1 cellular context compared by ENCODE assay signal in the genomic region with DNA sequence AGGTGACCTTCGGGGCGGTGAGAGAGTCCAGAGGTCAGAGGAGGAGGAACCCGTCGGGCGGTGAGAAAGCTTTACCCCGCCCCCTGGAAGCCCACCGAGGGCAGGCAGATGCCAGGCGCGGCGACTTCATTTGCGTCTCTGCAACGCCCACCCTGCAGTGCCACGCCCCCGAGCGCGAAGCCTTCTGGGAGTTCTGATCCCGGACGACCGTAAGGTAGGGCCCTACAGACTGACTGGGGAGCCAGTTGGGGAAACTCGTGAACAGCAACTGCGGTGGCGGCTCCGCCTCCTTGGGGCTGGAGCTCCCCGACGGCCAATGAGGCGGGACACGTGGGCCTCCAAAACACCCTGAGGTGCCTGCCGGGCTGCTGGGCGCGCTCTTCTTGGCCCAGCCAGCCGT.
TF ChIP-seq lines count a peak whose summit lies in the region.

No MANE protein-coding gene starts in this region.

TF ChIP-seq in H1, 55 proteins besides CTCF, POLR2A, EP300 and RAD21:
- no peak for TF ChIP-seq YY1 (IDR thresholded peaks at IDR 0.05; ENCODE audit: low read depth, low read length)
- TF ChIP-seq GTF2F1 (IDR thresholded peaks at IDR 0.05; ENCODE audit: borderline replicate concordance, low read depth, low read length): no peak
- TF ChIP-seq MAFK (IDR thresholded peaks at IDR 0.05; ENCODE audit: low read depth, low read length): no peak
- no peak for TF ChIP-seq ZNF274 (IDR thresholded peaks at IDR 0.05; ENCODE audit: borderline replicate concordance, extremely low read depth, low read length)
- TF ChIP-seq, protein P1, sequence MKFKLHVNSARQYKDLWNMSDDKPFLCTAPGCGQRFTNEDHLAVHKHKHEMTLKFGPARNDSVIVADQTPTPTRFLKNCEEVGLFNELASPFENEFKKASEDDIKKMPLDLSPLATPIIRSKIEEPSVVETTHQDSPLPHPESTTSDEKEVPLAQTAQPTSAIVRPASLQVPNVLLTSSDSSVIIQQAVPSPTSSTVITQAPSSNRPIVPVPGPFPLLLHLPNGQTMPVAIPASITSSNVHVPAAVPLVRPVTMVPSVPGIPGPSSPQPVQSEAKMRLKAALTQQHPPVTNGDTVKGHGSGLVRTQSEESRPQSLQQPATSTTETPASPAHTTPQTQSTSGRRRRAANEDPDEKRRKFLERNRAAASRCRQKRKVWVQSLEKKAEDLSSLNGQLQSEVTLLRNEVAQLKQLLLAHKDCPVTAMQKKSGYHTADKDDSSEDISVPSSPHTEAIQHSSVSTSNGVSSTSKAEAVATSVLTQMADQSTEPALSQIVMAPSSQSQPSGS (IDR thresholded peaks at IDR 0.05; ENCODE audit: low read length): no peak
- no peak for TF ChIP-seq GABPA (IDR thresholded peaks at IDR 0.05; ENCODE audit: borderline replicate concordance, insufficient read depth, low read length)
- TF ChIP-seq CREB1 (IDR thresholded peaks at IDR 0.05): no peak
- no peak for TF ChIP-seq RNF2 (IDR thresholded peaks at IDR 0.05; ENCODE audit: borderline replicate concordance, low read depth, low read length, missing control alignments, poor library complexity, severe bottlenecking)
- TF ChIP-seq TAF1 (IDR thresholded peaks at IDR 0.05; ENCODE audit: low read depth, low read length): no peak
- no peak for TF ChIP-seq SAP30 (IDR thresholded peaks at IDR 0.05; ENCODE audit: insufficient read depth, insufficient replicate concordance, low read length)
- TF ChIP-seq EZH2 (IDR thresholded peaks at IDR 0.05; ENCODE audit: low read depth, low read length, severe bottlenecking): no peak
- TF ChIP-seq CHD2 (IDR thresholded peaks at IDR 0.05; ENCODE audit: low read length): no peak
- TF ChIP-seq, protein P2, sequence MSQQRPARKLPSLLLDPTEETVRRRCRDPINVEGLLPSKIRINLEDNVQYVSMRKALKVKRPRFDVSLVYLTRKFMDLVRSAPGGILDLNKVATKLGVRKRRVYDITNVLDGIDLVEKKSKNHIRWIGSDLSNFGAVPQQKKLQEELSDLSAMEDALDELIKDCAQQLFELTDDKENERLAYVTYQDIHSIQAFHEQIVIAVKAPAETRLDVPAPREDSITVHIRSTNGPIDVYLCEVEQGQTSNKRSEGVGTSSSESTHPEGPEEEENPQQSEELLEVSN (IDR thresholded peaks at IDR 0.05): no peak
- no peak for TF ChIP-seq TCF12 (IDR thresholded peaks at IDR 0.05; ENCODE audit: low read depth, low read length)
